ENCODE assay signal across 1 cellular context in genomic region chr17:19392303-19392702, GRCh38.
TF ChIP-seq lines count a peak whose summit lies in the region.

No MANE protein-coding gene starts in this region.

TF ChIP-seq in HepG2, 621 proteins besides CTCF, POLR2A, EP300 and RAD21:
- TF ChIP-seq ZNF468 (CRISPR knock-in tag; IDR thresholded peaks at IDR 0.05) (no peak), SP5 (CRISPR knock-in tag; IDR thresholded peaks at IDR 0.05; ENCODE audit: borderline replicate concordance, low read depth) (no peak), NFKBIZ (CRISPR knock-in tag; IDR thresholded peaks at IDR 0.05) (no peak), SRY (CRISPR knock-in tag; IDR thresholded peaks at IDR 0.05) (no peak), ZFY (CRISPR knock-in tag; IDR thresholded peaks at IDR 0.05) (no peak), MEIS1 (CRISPR knock-in tag; IDR thresholded peaks at IDR 0.05; ENCODE audit: borderline replicate concordance) (no peak)
- TF ChIP-seq, protein P1, sequence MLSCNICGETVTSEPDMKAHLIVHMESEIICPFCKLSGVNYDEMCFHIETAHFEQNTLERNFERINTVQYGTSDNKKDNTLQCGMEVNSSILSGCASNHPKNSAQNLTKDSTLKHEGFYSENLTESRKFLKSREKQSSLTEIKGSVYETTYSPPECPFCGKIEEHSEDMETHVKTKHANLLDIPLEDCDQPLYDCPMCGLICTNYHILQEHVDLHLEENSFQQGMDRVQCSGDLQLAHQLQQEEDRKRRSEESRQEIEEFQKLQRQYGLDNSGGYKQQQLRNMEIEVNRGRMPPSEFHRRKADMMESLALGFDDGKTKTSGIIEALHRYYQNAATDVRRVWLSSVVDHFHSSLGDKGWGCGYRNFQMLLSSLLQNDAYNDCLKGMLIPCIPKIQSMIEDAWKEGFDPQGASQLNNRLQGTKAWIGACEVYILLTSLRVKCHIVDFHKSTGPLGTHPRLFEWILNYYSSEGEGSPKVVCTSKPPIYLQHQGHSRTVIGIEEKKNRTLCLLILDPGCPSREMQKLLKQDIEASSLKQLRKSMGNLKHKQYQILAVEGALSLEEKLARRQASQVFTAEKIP (CRISPR knock-in tag; IDR thresholded peaks at IDR 0.05; ENCODE audit: borderline replicate concordance), result no peak
- TF ChIP-seq, protein P2, sequence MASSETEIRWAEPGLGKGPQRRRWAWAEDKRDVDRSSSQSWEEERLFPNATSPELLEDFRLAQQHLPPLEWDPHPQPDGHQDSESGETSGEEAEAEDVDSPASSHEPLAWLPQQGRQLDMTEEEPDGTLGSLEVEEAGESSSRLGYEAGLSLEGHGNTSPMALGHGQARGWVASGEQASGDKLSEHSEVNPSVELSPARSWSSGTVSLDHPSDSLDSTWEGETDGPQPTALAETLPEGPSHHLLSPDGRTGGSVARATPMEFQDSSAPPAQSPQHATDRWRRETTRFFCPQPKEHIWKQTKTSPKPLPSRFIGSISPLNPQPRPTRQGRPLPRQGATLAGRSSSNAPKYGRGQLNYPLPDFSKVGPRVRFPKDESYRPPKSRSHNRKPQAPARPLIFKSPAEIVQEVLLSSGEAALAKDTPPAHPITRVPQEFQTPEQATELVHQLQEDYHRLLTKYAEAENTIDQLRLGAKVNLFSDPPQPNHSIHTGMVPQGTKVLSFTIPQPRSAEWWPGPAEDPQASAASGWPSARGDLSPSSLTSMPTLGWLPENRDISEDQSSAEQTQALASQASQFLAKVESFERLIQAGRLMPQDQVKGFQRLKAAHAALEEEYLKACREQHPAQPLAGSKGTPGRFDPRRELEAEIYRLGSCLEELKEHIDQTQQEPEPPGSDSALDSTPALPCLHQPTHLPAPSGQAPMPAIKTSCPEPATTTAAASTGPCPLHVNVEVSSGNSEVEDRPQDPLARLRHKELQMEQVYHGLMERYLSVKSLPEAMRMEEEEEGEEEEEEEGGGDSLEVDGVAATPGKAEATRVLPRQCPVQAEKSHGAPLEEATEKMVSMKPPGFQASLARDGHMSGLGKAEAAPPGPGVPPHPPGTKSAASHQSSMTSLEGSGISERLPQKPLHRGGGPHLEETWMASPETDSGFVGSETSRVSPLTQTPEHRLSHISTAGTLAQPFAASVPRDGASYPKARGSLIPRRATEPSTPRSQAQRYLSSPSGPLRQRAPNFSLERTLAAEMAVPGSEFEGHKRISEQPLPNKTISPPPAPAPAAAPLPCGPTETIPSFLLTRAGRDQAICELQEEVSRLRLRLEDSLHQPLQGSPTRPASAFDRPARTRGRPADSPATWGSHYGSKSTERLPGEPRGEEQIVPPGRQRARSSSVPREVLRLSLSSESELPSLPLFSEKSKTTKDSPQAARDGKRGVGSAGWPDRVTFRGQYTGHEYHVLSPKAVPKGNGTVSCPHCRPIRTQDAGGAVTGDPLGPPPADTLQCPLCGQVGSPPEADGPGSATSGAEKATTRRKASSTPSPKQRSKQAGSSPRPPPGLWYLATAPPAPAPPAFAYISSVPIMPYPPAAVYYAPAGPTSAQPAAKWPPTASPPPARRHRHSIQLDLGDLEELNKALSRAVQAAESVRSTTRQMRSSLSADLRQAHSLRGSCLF (CRISPR knock-in tag; IDR thresholded peaks at IDR 0.05; ENCODE audit: borderline replicate concordance), result no peak
